8 cellular contexts compared by ENCODE assay signal in the genomic region with DNA sequence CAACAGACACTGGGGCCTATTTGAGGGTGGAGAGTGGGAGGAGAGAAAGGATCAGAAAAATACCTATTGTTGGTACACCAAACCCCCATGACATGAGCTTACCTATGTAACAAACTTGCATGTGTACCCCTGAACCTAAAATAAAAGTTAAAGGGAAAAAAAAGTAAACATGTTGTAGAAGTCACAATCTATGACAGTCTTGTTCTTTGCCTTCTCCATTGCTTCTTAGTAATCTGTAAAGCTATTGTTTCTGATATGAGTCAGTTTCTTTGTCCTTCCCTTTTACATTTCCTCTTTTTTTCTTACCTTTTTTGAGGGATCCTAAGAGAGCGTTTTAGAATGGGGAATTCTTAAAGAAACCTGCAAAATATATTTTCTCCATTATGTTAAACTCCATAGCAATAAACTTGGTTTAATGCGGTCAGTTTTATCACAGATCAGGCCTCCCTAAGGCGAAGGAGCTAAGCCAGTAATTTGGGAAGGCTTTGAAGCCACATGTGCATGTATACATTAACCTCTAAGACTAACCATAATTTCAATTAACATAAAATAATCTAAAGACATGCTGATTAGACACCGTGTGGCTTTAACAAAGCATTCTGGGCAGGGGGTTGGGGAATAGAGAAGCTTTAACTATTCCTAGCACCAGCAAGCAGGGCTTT.
DNase-seq lines count a peak whose midpoint lies in the region; ATAC-seq, FAIRE-seq and TF ChIP-seq lines count a peak whose summit lies in the region.

No MANE protein-coding gene starts in this region.

- no peak overlapping the region for H3K4me3 Mint-ChIP-seq in naive thymus-derived CD8-positive, alpha-beta T cell

- H3K36me3 ChIP-seq in spleen, result no peaks in the 10 kb centered on the region
- no peaks in the 10 kb centered on the region for H3K36me3 ChIP-seq in small intestine (ENCODE audit: control insufficient read depth in 2 of 2, insufficient read depth in 2 of 2, low read length in 2 of 2)

- 62 to 73% (median 67%) methylated on average over 4 of the region's 4 CpGs for WGBS in spleen, 5 donors
- WGBS in small intestine, 3 donors, result 76 to 86% (median 78%) methylated on average over 4 of the region's 4 CpGs

- H3K27me3 ChIP-seq in spleen (replicated peaks in 1 of 7), result no peaks in the 10 kb centered on the region
- H3K27me3 ChIP-seq in small intestine (ENCODE audit: control insufficient read depth in 2 of 2, insufficient read depth in 2 of 2, low read length in 2 of 2), result no peaks in the 10 kb centered on the region

- H3K9me3 ChIP-seq in spleen, result peaks cover 0 to 17% (median 14%) of the 10 kb centered on the region in 8 donors
- no peaks in the 10 kb centered on the region for H3K9me3 ChIP-seq in small intestine (ENCODE audit: control insufficient read depth, low read depth)

- ATAC-seq in GM19372 (IDR thresholded peaks at IDR 0.05; ENCODE audit: low read depth, unreplicated experiment) (peak; percentile 36), HG03442 (IDR thresholded peaks at IDR 0.05; ENCODE audit: unreplicated experiment) (peak; percentile 42)
- no peak for ATAC-seq in naive thymus-derived CD8-positive, alpha-beta T cell

- POLR2A ChIA-PET in naive thymus-derived CD8-positive, alpha-beta T cell (lab: Charles Lee), result interaction anchor here (0.8 kb wide), 1 partner anchor 88 kb away, joined by 3 read pairs; no protein-coding TSS in a partner anchor

- peaks cover 5 to 20% (median 11%) of the 10 kb centered on the region in 9 donors for H3K9me3 Mint-ChIP-seq in naive thymus-derived CD8-positive, alpha-beta T cell

- peaks cover 0 to 5% (median 0%) of the 10 kb centered on the region in 5 donors for H3K27me3 Mint-ChIP-seq in naive thymus-derived CD8-positive, alpha-beta T cell

- no peak for TF ChIP-seq POLR2A in spleen (IDR thresholded peaks at IDR 0.05)

- H3K4me1 Mint-ChIP-seq in naive thymus-derived CD8-positive, alpha-beta T cell, result peaks cover 0 to 34% (median 5%) of the 10 kb centered on the region in 4 donors

- H3K27ac Mint-ChIP-seq in naive thymus-derived CD8-positive, alpha-beta T cell, result peak overlapping the region in 2 of 10 donors; percentile 51 to 74

- H3K27ac ChIP-seq in spleen (peak overlapping the region in 6 of 8 donors; percentile 2 to 58 (median 32)), small intestine (ENCODE audit: low read depth in 1 of 2, low read length in 1 of 2) (peak overlapping the region in 1 of 2 donors; percentile 16)

- no peak for TF ChIP-seq CTCF in astrocyte of the spinal cord (IDR thresholded peaks at IDR 0.05; ENCODE audit: low read depth, low read length)
- TF ChIP-seq CTCF in spleen (IDR thresholded peaks at IDR 0.05 in 8 of 11, conservative IDR thresholded peaks at IDR 0.05 in 3 of 11), result no peak

- peak; percentile 17 for DNase-seq in astrocyte of the spinal cord (ENCODE audit: low read depth, low spot score)
- no peak for DNase-seq in spleen
- no peak for DNase-seq in nucleus accumbens (lab: John Stamatoyannopoulos, UW)
- DNase-seq in small intestine, result no peak
- no peak for DNase-seq in DMS153 treated with DMSO at 0.1 percent for 48 hours (lab: John Stamatoyannopoulos, UW; ENCODE audit: unreplicated experiment)
- DNase-seq in naive thymus-derived CD8-positive, alpha-beta T cell, result no peak

- in situ Hi-C loops in astrocyte of the spinal cord (cut with HindIII; ENCODE audit: low sequenced_read_pairs), result no loop called here

- H3K4me3 ChIP-seq in astrocyte of the spinal cord (ENCODE audit: low read depth, low read length) (no peak overlapping the region), spleen (no peak overlapping the region), small intestine (ENCODE audit: low read depth in 1 of 2, low read length in 2 of 2) (no peak overlapping the region)

- no peak for FAIRE-seq in small intestine (lab: Jason Lieb, UNC)

- H3K4me1 ChIP-seq in spleen, result peaks cover 0 to 37% (median 29%) of the 10 kb centered on the region in 6 donors
- no peaks in the 10 kb centered on the region for H3K4me1 ChIP-seq in small intestine (ENCODE audit: control insufficient read depth in 2 of 2, insufficient read depth in 1 of 2, low read depth in 1 of 2, low read length in 1 of 2)

- peaks cover 0 to 9% (median 6%) of the 10 kb centered on the region in 3 donors for H3K36me3 Mint-ChIP-seq in naive thymus-derived CD8-positive, alpha-beta T cell

- intact Hi-C loops in spleen (cut with DNase I; ENCODE audit: low total_unique reads), result no loop called here

Comparison
In these comparisons a context has a peak if more than half of its experiments do, and no peak if none do; other contexts are left out.
1. ATAC-seq: peak in GM19372 (single experiment) and HG03442 (single experiment); none in naive thymus-derived CD8-positive, alpha-beta T cell (0 of 2).